27 cellular contexts compared by ENCODE assay signal in the genomic region with DNA sequence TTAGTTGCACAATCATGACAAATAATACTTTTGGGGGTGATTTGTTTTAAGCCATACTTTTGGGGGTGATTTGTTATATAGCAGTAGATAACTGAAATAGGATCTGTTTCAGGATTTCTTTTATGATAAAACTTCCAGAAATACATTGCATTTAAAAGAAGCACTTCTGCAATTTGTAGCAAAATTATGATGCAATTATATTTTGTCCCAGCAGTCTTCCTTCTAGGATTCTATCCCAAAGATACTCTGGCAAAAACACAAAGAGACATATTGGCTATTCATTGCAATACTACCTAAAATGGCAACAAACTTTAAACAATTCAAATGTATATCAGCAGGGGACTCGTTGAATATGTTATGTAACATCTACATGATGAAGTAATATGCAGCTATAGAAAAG.
"Had no signal": no experiment of that assay in that cellular context is flagged by ENCODE, and none has a peak within 500 bp of the region (broad histone marks: within the 10 kb centered on the region; RNA-seq: fewer than 3 reads in every experiment).

No MANE protein-coding gene starts in this region.

- DNase-seq: activated B cell treated with CpG ODN at 0.5 μM for 24 hours; activated CD4-positive, alpha-beta memory T cell treated with anti-CD3 and anti-CD28 coated beads for 36 hours; activated CD4-positive, alpha-beta T cell treated with anti-CD3 and anti-CD28 coated beads for 4 hours; activated CD4-positive, alpha-beta T cell treated with anti-CD3 and anti-CD28 coated beads, Interleukin-2, amount 10 ng/mL, durations not matched to agents 24 days and 14 days; activated CD4-positive, alpha-beta T cell treated with anti-CD3 and anti-CD28 coated beads, Interleukin-2, amount 50 U/mL, for 1 hour; activated CD4-positive, alpha-beta T cell treated with anti-CD3 and anti-CD28 coated beads, Interleukin-2, amount 50 U/mL, for 4 hours; activated CD4-positive, CD25-positive, alpha-beta regulatory T cell treated with anti-CD3 and anti-CD28 coated beads, Interleukin-2, amount 50 U/mL, for 72 hours; activated CD8-positive, alpha-beta memory T cell treated with anti-CD3 and anti-CD28 coated beads, Interleukin-2, amount 50 U/mL, for 4 hours; activated CD8-positive, alpha-beta T cell treated with anti-CD3 and anti-CD28 coated beads for 36 hours; activated effector memory CD4-positive, alpha-beta T cell treated with anti-CD3 and anti-CD28 coated beads, Interleukin-2, amount 50 U/mL, for 16 hours; activated gamma-delta T cell treated with Interleukin-2 at 50 U/mL for 16 hours; activated naive CD4-positive, alpha-beta T cell; activated naive CD4-positive, alpha-beta T cell treated with anti-CD3 and anti-CD28 coated beads for 36 hours; activated naive CD4-positive, alpha-beta T cell treated with anti-CD3 and anti-CD28 coated beads, Interleukin-2, amount 50 U/mL, for 16 hours; activated naive CD8-positive, alpha-beta T cell treated with anti-CD3 and anti-CD28 coated beads for 36 hours; activated T-cell treated with anti-CD3 and anti-CD28 coated beads for 4 hours; activated T-cell treated with anti-CD3 and anti-CD28 coated beads, Interleukin-2, amount 50 U/mL, for 1 hour; activated T-cell treated with anti-CD3 and anti-CD28 coated beads, Interleukin-2, amount 50 U/mL, for 4 hours; activated T-cell treated with anti-CD3 and anti-CD28 coated beads, Interleukin-2, amount 50 U/mL, for 72 hours; adrenal gland; amniotic stem cell; aorta; body of pancreas; brain microvascular endothelial cell; central memory CD4-positive, alpha-beta T cell; T-helper 2 cell; T-helper 9 cell had no signal
